20 cellular contexts compared by ENCODE assay signal in the genomic region with DNA sequence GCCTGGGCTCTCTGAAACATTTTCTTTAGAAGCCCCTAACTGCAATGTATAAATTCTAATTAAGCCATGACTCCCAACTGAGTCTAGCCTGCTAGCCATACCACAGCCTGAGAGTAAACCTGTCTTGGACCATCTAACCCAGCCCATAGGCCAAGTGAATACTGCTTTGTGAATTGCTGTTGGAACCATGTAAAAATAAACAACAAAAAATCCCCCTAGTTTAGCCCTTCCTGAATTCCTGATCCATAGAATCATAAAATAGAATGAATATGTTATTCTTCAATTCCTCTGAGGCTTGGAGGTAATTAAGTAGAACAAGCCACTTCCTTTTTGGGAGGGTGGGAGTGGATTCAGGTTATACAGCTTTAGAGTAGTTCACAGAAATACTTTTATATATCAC.
"Had no signal": no experiment of that assay in that cellular context is flagged by ENCODE, and none has a peak within 500 bp of the region (broad histone marks: within the 10 kb centered on the region; RNA-seq: fewer than 3 reads in every experiment).

No MANE protein-coding gene starts in this region.

- H3K27ac ChIP-seq: esophagus muscularis mucosa, heart right ventricle, left lung, thoracic aorta had no signal

- H3K27me3 ChIP-seq: esophagus muscularis mucosa, heart right ventricle, left lung had no signal

- H3K36me3 ChIP-seq: esophagus muscularis mucosa, heart right ventricle, left lung, thoracic aorta had no signal

- H3K9me3 ChIP-seq: esophagus muscularis mucosa, heart right ventricle, left lung, thoracic aorta had no signal

- DNase-seq: activated CD4-positive, alpha-beta T cell treated with anti-CD3 and anti-CD28 coated beads for 1 hour; activated CD4-positive, alpha-beta T cell treated with anti-CD3 and anti-CD28 coated beads, Interleukin-2, amount 50 U/mL, for 1 hour; activated CD8-positive, alpha-beta T cell treated with anti-CD3 and anti-CD28 coated beads for 36 hours; activated T-cell treated with anti-CD3 and anti-CD28 coated beads, Interleukin-2, amount 50 U/mL, for 4 hours; anterior cingulate cortex; caudate nucleus; cortex of kidney; foreskin melanocyte; heart right ventricle; kidney glomerular epithelial cell; left lung; mucosa of descending colon; small intestine; stimulated activated CD4-positive, alpha-beta T cell treated with anti-CD3 and anti-CD28 coated beads, Interleukin-4, amount 100 ng/mL, for 24 hours; T-helper 2 cell; trophoblast cell had no signal

- H3K4me3 ChIP-seq: esophagus muscularis mucosa, heart right ventricle, left lung, lung, mucosa of descending colon, thoracic aorta had no signal

- FAIRE-seq: small intestine, urothelium cell line had no signal

- H3K4me1 ChIP-seq: esophagus muscularis mucosa, heart right ventricle, left lung had no signal
